Comparison of ENCODE assay signal across 1 cellular context in the genomic region with DNA sequence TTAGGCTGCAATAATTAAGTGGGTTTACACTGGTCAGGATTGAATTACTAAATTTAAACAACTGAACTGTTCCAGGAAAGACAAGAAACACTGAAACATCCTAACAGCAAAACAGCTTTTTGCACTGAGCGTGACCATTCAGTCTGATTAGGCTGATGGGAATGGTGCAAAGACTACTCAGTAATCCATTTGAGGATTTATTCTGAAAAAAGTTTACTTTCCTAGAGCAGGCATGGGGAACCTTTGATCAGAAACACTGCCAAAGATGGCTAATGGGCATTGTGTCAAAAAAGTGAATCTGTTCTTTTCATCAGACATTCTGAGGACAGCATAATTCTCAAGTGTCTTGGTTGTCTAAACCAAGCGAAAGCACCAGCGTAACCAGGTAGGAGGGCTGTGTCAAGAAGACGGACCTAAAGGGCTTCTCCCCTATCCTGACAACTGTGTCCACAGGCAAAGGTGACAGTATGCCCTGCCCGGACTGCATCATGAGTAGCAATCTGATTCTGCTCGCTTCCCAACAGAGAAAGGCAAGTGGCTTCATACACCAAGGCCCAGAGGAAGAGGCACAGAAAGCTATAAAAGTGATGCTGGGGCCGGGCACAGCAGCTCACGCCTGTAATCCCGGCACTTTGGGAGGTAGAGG.
TF ChIP-seq lines count a peak whose summit lies in the region.

No MANE protein-coding gene starts in this region.

TF ChIP-seq in HepG2, 621 proteins besides CTCF, POLR2A, EP300 and RAD21:
- TF ChIP-seq SIN3B (IDR thresholded peaks at IDR 0.05; ENCODE audit: low read length) (no peak), ZNF274 (CRISPR knock-in tag; IDR thresholded peaks at IDR 0.05) (no peak), CHCHD3 (CRISPR knock-in tag; IDR thresholded peaks at IDR 0.05) (no peak), LRRFIP1 (CRISPR knock-in tag; conservative IDR thresholded peaks at IDR 0.05) (no peak), PAX8 (CRISPR knock-in tag; IDR thresholded peaks at IDR 0.05; ENCODE audit: borderline replicate concordance) (no peak), ZNF781 (CRISPR knock-in tag; IDR thresholded peaks at IDR 0.05; ENCODE audit: borderline replicate concordance, not compliant biosample characterization) (no peak)
